In genomic region chr17:44176257-44176656, GRCh38 we compare ENCODE assay signal across 21 cellular contexts. TPM values are rescaled to one million over a fixed set of nuclear protein-coding genes. Genes with fewer than 3 reads are reported as not detected.
"Had no signal": no experiment of that assay in that cellular context is flagged by ENCODE, and none has a peak within 500 bp of the region (broad histone marks: within the 10 kb centered on the region; RNA-seq: fewer than 3 reads in every experiment).

No MANE protein-coding gene starts in this region.

- H3K9me3 Mint-ChIP-seq: activated CD4-positive, alpha-beta T cell treated with anti-CD3 and anti-CD28 coated beads, Interleukin-2, amount 10 ng/mL, durations not matched to agents 24 days and 14 days; memory B cell had no signal

- H3K4me3 Mint-ChIP-seq: activated CD4-positive, alpha-beta T cell treated with anti-CD3 and anti-CD28 coated beads, Interleukin-2, amount 10 ng/mL, durations not matched to agents 24 days and 14 days; activated CD8-positive, alpha-beta T cell treated with anti-CD3 and anti-CD28 coated beads, Interleukin-2, amount 10 ng/mL, durations not matched to agents 7 days and 5 days; memory B cell had no signal

- H3K4me3 ChIP-seq: cardiac muscle cell, right atrium auricular region, thoracic aorta, upper lobe of right lung had no signal

- H3K4me1 Mint-ChIP-seq: activated CD4-positive, alpha-beta T cell treated with anti-CD3 and anti-CD28 coated beads, Interleukin-2, amount 10 ng/mL, durations not matched to agents 24 days and 14 days; memory B cell had no signal

- H3K27ac ChIP-seq: cardiac muscle cell, epithelial cell of prostate, right atrium auricular region, thoracic aorta, upper lobe of right lung had no signal

- H3K36me3 ChIP-seq: upper lobe of right lung had no signal

- H3K27ac Mint-ChIP-seq: activated CD4-positive, alpha-beta T cell treated with anti-CD3 and anti-CD28 coated beads, Interleukin-2, amount 10 ng/mL, durations not matched to agents 24 days and 14 days; activated CD8-positive, alpha-beta T cell treated with anti-CD3 and anti-CD28 coated beads, Interleukin-2, amount 10 ng/mL, durations not matched to agents 7 days and 5 days; memory B cell; progenitor cell of endocrine pancreas had no signal

- H3K27me3 ChIP-seq: cardiac muscle cell, right atrium auricular region, upper lobe of right lung had no signal

- DNase-seq: activated CD4-positive, alpha-beta T cell treated with anti-CD3 and anti-CD28 coated beads, Interleukin-2, amount 10 ng/mL, durations not matched to agents 24 days and 14 days; activated CD4-positive, CD25-positive, alpha-beta regulatory T cell; activated CD8-positive, alpha-beta T cell treated with anti-CD3 and anti-CD28 coated beads, Interleukin-2, amount 10 ng/mL, durations not matched to agents 7 days and 5 days; activated effector memory CD4-positive, alpha-beta T cell treated with Interleukin-2 at 50 U/mL for 16 hours; activated naive CD4-positive, alpha-beta T cell treated with anti-CD3 and anti-CD28 coated beads, Interleukin-2, amount 50 U/mL, for 16 hours; activated T-cell treated with anti-CD3 and anti-CD28 coated beads, Interleukin-2, amount 50 U/mL, for 48 hours; amniotic stem cell; left ventricle myocardium superior; T1000; upper lobe of right lung had no signal

- H3K4me1 ChIP-seq: upper lobe of right lung had no signal

- H3K27me3 Mint-ChIP-seq: activated CD4-positive, alpha-beta T cell treated with anti-CD3 and anti-CD28 coated beads, Interleukin-2, amount 10 ng/mL, durations not matched to agents 24 days and 14 days; memory B cell; progenitor cell of endocrine pancreas had no signal

- H3K9me3 ChIP-seq: right atrium auricular region, thoracic aorta, upper lobe of right lung had no signal

RNA-seq across cellular contexts. Expression of gene ASB16, which starts 5.8 kb away (rescaled TPM):
- total RNA-seq: dermis microvascular lymphatic vessel endothelial cell; frontal cortex; mononuclear cell; T-helper 1 cell treated with Interleukin-12 subunit alpha and Interleukin-12 subunit beta and Interleukin-4 antibody, amounts not matched to agents 30 ng/mL and 1 ng/mL, for 36 hours; upper lobe of right lung had no signal
- polyA plus RNA-seq: neural cell had no signal
